ENCODE assay signal across 8 cellular contexts in genomic region chr2:29295843-29296242, GRCh38.
A peak's percentile ranks its signal among the peaks of the same experiment; 100 is the strongest.
DNase-seq lines count a peak whose midpoint lies in the region; ATAC-seq, FAIRE-seq and TF ChIP-seq lines count a peak whose summit lies in the region.

No MANE protein-coding gene starts in this region.

- no peak for FAIRE-seq in small intestine (lab: Jason Lieb, UNC)

- no peaks in the 10 kb centered on the region for H3K9me3 Mint-ChIP-seq in activated CD8-positive, alpha-beta T cell treated with anti-CD3 and anti-CD28 coated beads for 36 hours
- no peaks in the 10 kb centered on the region for H3K9me3 Mint-ChIP-seq in activated CD8-positive, alpha-beta T cell treated with anti-CD3 and anti-CD28 coated beads, Interleukin-2, amount 10 ng/mL, durations not matched to agents 7 days and 5 days (ENCODE audit: insufficient read depth)

- CTCF ChIA-PET in activated CD8-positive, alpha-beta T cell treated with anti-CD3 and anti-CD28 coated beads for 36 hours (lab: Charles Lee), result interaction anchor here (1.0 to 3.8 kb wide), 2 partner anchors 13 to 116 kb away, joined by 3 to 18 read pairs; no protein-coding TSS in a partner anchor
- CTCF ChIA-PET in activated CD8-positive, alpha-beta T cell treated with anti-CD3 and anti-CD28 coated beads, Interleukin-2, amount 10 ng/mL, durations not matched to agents 7 days and 5 days (lab: Charles Lee), result no interaction called here

- no peak for ATAC-seq in activated CD8-positive, alpha-beta T cell treated with anti-CD3 and anti-CD28 coated beads for 36 hours
- ATAC-seq in activated CD8-positive, alpha-beta T cell treated with anti-CD3 and anti-CD28 coated beads, Interleukin-2, amount 10 ng/mL, durations not matched to agents 7 days and 5 days, result no peak
- no peak for ATAC-seq in GM18511 (IDR thresholded peaks at IDR 0.05; ENCODE audit: unreplicated experiment)

- WGBS in small intestine, 3 donors, result 36 to 48% (median 37%) methylated on average over 4 of the region's 4 CpGs

- no peaks in the 10 kb centered on the region for H3K27me3 ChIP-seq in small intestine (ENCODE audit: control insufficient read depth in 2 of 2, insufficient read depth in 2 of 2, low read length in 2 of 2)

- no peaks in the 10 kb centered on the region for H3K9me3 ChIP-seq in small intestine (ENCODE audit: control insufficient read depth, low read depth)

- no peak overlapping the region for H3K27ac Mint-ChIP-seq in activated CD8-positive, alpha-beta T cell treated with anti-CD3 and anti-CD28 coated beads for 36 hours
- no peak overlapping the region for H3K27ac Mint-ChIP-seq in activated CD8-positive, alpha-beta T cell treated with anti-CD3 and anti-CD28 coated beads, Interleukin-2, amount 10 ng/mL, durations not matched to agents 7 days and 5 days

- H3K4me3 ChIP-seq in choroid plexus epithelial cell (ENCODE audit: low read depth, low read length) (no peak overlapping the region), small intestine (ENCODE audit: low read depth in 1 of 2, low read length in 2 of 2) (no peak overlapping the region)

- no peak overlapping the region for H3K27ac ChIP-seq in small intestine (ENCODE audit: low read depth in 1 of 2, low read length in 1 of 2)

- no peaks in the 10 kb centered on the region for H3K4me1 Mint-ChIP-seq in activated CD8-positive, alpha-beta T cell treated with anti-CD3 and anti-CD28 coated beads for 36 hours (ENCODE audit: low read depth)
- H3K4me1 Mint-ChIP-seq in activated CD8-positive, alpha-beta T cell treated with anti-CD3 and anti-CD28 coated beads, Interleukin-2, amount 10 ng/mL, durations not matched to agents 7 days and 5 days (ENCODE audit: low read depth), result no peaks in the 10 kb centered on the region

- H3K36me3 ChIP-seq in small intestine (ENCODE audit: control insufficient read depth in 2 of 2, insufficient read depth in 2 of 2, low read length in 2 of 2), result no peaks in the 10 kb centered on the region

- no peak overlapping the region for H3K4me3 Mint-ChIP-seq in activated CD8-positive, alpha-beta T cell treated with anti-CD3 and anti-CD28 coated beads for 36 hours
- no peak overlapping the region for H3K4me3 Mint-ChIP-seq in activated CD8-positive, alpha-beta T cell treated with anti-CD3 and anti-CD28 coated beads, Interleukin-2, amount 10 ng/mL, durations not matched to agents 7 days and 5 days

- peak; percentile 15 for DNase-seq in activated CD8-positive, alpha-beta T cell treated with anti-CD3 and anti-CD28 coated beads for 36 hours
- no peak for DNase-seq in activated CD8-positive, alpha-beta T cell treated with anti-CD3 and anti-CD28 coated beads, Interleukin-2, amount 10 ng/mL, durations not matched to agents 7 days and 5 days
- DNase-seq in NCI-H1694 treated with DMSO at 0.1 percent for 48 hours (lab: John Stamatoyannopoulos, UW), result peak; percentile 64
- peak; percentile 60 for DNase-seq in choroid plexus epithelial cell (ENCODE audit: low read depth)
- DNase-seq in small intestine, result peak; percentile 11
- no peak for DNase-seq in RPMI8226
- no peak for DNase-seq in posterior vena cava (ENCODE audit: low spot score)

- TF ChIP-seq CTCF in activated CD8-positive, alpha-beta T cell treated with anti-CD3 and anti-CD28 coated beads for 36 hours (IDR thresholded peaks at IDR 0.05), result peak; percentile 40
- peak; percentile 69 for TF ChIP-seq CTCF in choroid plexus epithelial cell (conservative IDR thresholded peaks at IDR 0.05; ENCODE audit: low read depth, low read length)

- H3K4me1 ChIP-seq in small intestine (ENCODE audit: control insufficient read depth in 2 of 2, insufficient read depth in 1 of 2, low read depth in 1 of 2, low read length in 1 of 2), result no peaks in the 10 kb centered on the region

- H3K36me3 Mint-ChIP-seq in activated CD8-positive, alpha-beta T cell treated with anti-CD3 and anti-CD28 coated beads for 36 hours (ENCODE audit: low read depth), result no peaks in the 10 kb centered on the region
- H3K36me3 Mint-ChIP-seq in activated CD8-positive, alpha-beta T cell treated with anti-CD3 and anti-CD28 coated beads, Interleukin-2, amount 10 ng/mL, durations not matched to agents 7 days and 5 days (ENCODE audit: low read depth), result no peaks in the 10 kb centered on the region

- POLR2A ChIA-PET in activated CD8-positive, alpha-beta T cell treated with anti-CD3 and anti-CD28 coated beads for 36 hours (lab: Charles Lee), result no interaction called here
- POLR2A ChIA-PET in activated CD8-positive, alpha-beta T cell treated with anti-CD3 and anti-CD28 coated beads, Interleukin-2, amount 10 ng/mL, durations not matched to agents 7 days and 5 days (lab: Charles Lee), result no interaction called here

- peaks cover 20% of the 10 kb centered on the region for H3K27me3 Mint-ChIP-seq in activated CD8-positive, alpha-beta T cell treated with anti-CD3 and anti-CD28 coated beads for 36 hours
- H3K27me3 Mint-ChIP-seq in activated CD8-positive, alpha-beta T cell treated with anti-CD3 and anti-CD28 coated beads, Interleukin-2, amount 10 ng/mL, durations not matched to agents 7 days and 5 days (ENCODE audit: low read depth), result peaks cover 19% of the 10 kb centered on the region

- intact Hi-C loops in activated CD8-positive, alpha-beta T cell treated with anti-CD3 and anti-CD28 coated beads for 36 hours (cut with micrococcal nuclease), result no loop called here
- intact Hi-C loops in posterior vena cava (cut with DNase I), result no loop called here

Comparison
In these comparisons a context has a peak if more than half of its experiments do, and no peak if none do; other contexts are left out.
1. DNase-seq: peak in activated CD8-positive, alpha-beta T cell treated with anti-CD3 and anti-CD28 coated beads for 36 hours (single experiment), NCI-H1694 treated with DMSO at 0.1 percent for 48 hours (single experiment), choroid plexus epithelial cell (single experiment) and small intestine (single experiment); none in activated CD8-positive, alpha-beta T cell treated with anti-CD3 and anti-CD28 coated beads, Interleukin-2, amount 10 ng/mL, durations not matched to agents 7 days and 5 days (single experiment), RPMI8226 (single experiment) and posterior vena cava (single experiment).